8 cellular contexts compared by ENCODE assay signal in genomic region chr12:754871-755562, GRCh38. TPM values are rescaled to one million over a fixed set of nuclear protein-coding genes. Genes with fewer than 3 reads are reported as not detected.
DNase-seq lines count a peak whose midpoint lies in the region; ATAC-seq and TF ChIP-seq lines count a peak whose summit lies in the region.

No MANE protein-coding gene starts in this region.

- POLR2A ChIA-PET in WTC11 (lab: Charles Lee): no interaction called here

- H3K27ac ChIP-seq in heart left ventricle (peak overlapping the region; percentile 79 to 99 (median 98)), MM.1S (ENCODE audit: low read length) (peak overlapping the region; percentile 15; the same call in 1 of the 2 replicates), prostate gland (peak overlapping the region; percentile 99)

- peak overlapping the region; percentile 62; the same call in 1 of the 2 replicates for H3K9ac ChIP-seq in MM.1S (ENCODE audit: low read length)

- H3K4me1 ChIP-seq in heart left ventricle (peaks cover 0 to 71% (median 41%) of the 10 kb centered on the region in 12 donors), MM.1S (ENCODE audit: low read length) (peaks cover 11% of the 10 kb centered on the region; the same call in 1 of the 2 replicates), prostate gland (replicated peaks) (peaks cover 10% of the 10 kb centered on the region)

- H3K4me3 Mint-ChIP-seq in WTC11: peak overlapping the region; percentile 92

- peak in 10 of 12 donors; percentile 19 to 54 (median 38) for TF ChIP-seq CTCF in heart left ventricle (IDR thresholded peaks at IDR 0.05)
- peak; percentile 52 for TF ChIP-seq CTCF in MM.1S (IDR thresholded peaks at IDR 0.05; ENCODE audit: low read length)
- TF ChIP-seq CTCF in WTC11 (IDR thresholded peaks at IDR 0.05): no peak
- TF ChIP-seq CTCF in fibroblast of the aortic adventitia (IDR thresholded peaks at IDR 0.05; ENCODE audit: insufficient read depth, low read length): peak; percentile 72
- peak in 3 of 4 experiments; percentile 37 to 61 (median 37) for TF ChIP-seq CTCF in prostate gland (IDR thresholded peaks at IDR 0.05)

- peaks cover 36% of the 10 kb centered on the region for H3F3A ChIP-seq in MM.1S (ENCODE audit: insufficient read depth, low read length)

- H3K36me3 ChIP-seq in heart left ventricle (no peaks in the 10 kb centered on the region), MM.1S (replicated peaks; ENCODE audit: insufficient read depth, low read length) (no peaks in the 10 kb centered on the region), prostate gland (no peaks in the 10 kb centered on the region)

- intact Hi-C loops in heart left ventricle (cut with DNase I): loop anchor here in 9 of 10 donors (2.0 to 5.0 kb wide), 15 partner anchors 38 to 192 kb away; partner anchors contain the start of genes RAD52 (in 2 of the 9) and NINJ2 (in 1 of the 9)
- intact Hi-C loops in Right ventricle myocardium inferior (cut with DNase I): loop anchor here (5.0 kb wide), 2 partner anchors 57 to 192 kb away; partner anchors contain the start of gene RAD52
- intact Hi-C loops in prostate gland (cut with DNase I): loop anchor here (5.0 kb wide), 2 partner anchors 57 to 113 kb away; no protein-coding TSS in a partner anchor

- H3K27me3 Mint-ChIP-seq in WTC11 (ENCODE audit: low read depth): no peaks in the 10 kb centered on the region

- H3K27ac Mint-ChIP-seq in WTC11: no peak overlapping the region

- H3K4me2 ChIP-seq in MM.1S (ENCODE audit: low read depth, low read length): peak overlapping the region; percentile 83

- WGBS in heart left ventricle, 4 donors: 1 to 2% (median 1%) methylated on average over 7 of the region's 7 CpGs
- 4% methylated on average over 7 of the region's 7 CpGs for WGBS in prostate gland

- H3K9me2 ChIP-seq in MM.1S (replicated peaks; ENCODE audit: insufficient read depth, low read length): no peaks in the 10 kb centered on the region

- no peaks in the 10 kb centered on the region for H3K27me3 ChIP-seq in heart left ventricle
- H3K27me3 ChIP-seq in MM.1S (replicated peaks; ENCODE audit: insufficient read depth, low read length): no peaks in the 10 kb centered on the region
- no peaks in the 10 kb centered on the region for H3K27me3 ChIP-seq in prostate gland (replicated peaks; ENCODE audit: insufficient read depth)

- peaks cover 70% of the 10 kb centered on the region for H3K79me2 ChIP-seq in MM.1S (ENCODE audit: low read length)

- no peaks in the 10 kb centered on the region; the same call in 1 of the 2 replicates for H3K36me3 Mint-ChIP-seq in WTC11

- peaks cover 36% of the 10 kb centered on the region for H3K4me1 Mint-ChIP-seq in WTC11

- no peak overlapping the region for H2AFZ ChIP-seq in MM.1S (ENCODE audit: low read length)

- peaks cover 34% of the 10 kb centered on the region; the same call in 1 of the 2 replicates for H4K20me1 ChIP-seq in MM.1S (ENCODE audit: insufficient read depth, low read length)

- H3K9me3 ChIP-seq in heart left ventricle (no peaks in the 10 kb centered on the region), MM.1S (replicated peaks; ENCODE audit: insufficient read depth, low read length) (no peaks in the 10 kb centered on the region), prostate gland (no peaks in the 10 kb centered on the region)

- H3K4me3 ChIP-seq in heart left ventricle (peak overlapping the region; percentile 61 to 97 (median 86)), MM.1S (ENCODE audit: low read length) (peak overlapping the region; percentile 70), fibroblast of the aortic adventitia (ENCODE audit: low read depth, low read length) (peak overlapping the region; percentile 88), prostate gland (peak overlapping the region; percentile 92 to 96)

- TF ChIP-seq POLR2A in heart left ventricle (IDR thresholded peaks at IDR 0.05) (no peak), prostate gland (IDR thresholded peaks at IDR 0.05) (no peak)

- DNase-seq in heart left ventricle (no peak), Right ventricle myocardium inferior (ENCODE audit: missing footprints) (no peak), MM.1S (peak; percentile 64), WTC11 (ENCODE audit: low spot score) (no peak), fibroblast of the aortic adventitia (ENCODE audit: low read depth) (peak; percentile 77), prostate gland (ENCODE audit: low spot score) (no peak)
- DNase-seq in stimulated activated CD8-positive, alpha-beta memory T cell treated with anti-CD3 and anti-CD28 coated beads, Interleukin-4, amount 100 ng/mL, for 48 hours: no peak

- no peaks in the 10 kb centered on the region for H3K9me3 Mint-ChIP-seq in WTC11

- CTCF ChIA-PET in WTC11 (lab: Charles Lee): interaction anchor here (0.6 to 2.8 kb wide), 11 partner anchors 16 to 594 kb away, joined by 3 to 12 read pairs (median 3); partner anchors contain the start of gene RAD52

- no peak for ATAC-seq in heart left ventricle
- no peak for ATAC-seq in Right ventricle myocardium inferior
- ATAC-seq in WTC11: no peak
- ATAC-seq in GM21526 (IDR thresholded peaks at IDR 0.05; ENCODE audit: low FRiP score, unreplicated experiment): no peak

TF ChIP-seq in WTC11, 78 proteins besides CTCF, POLR2A, EP300 and RAD21:
- TF ChIP-seq CREM (CRISPR knock-in tag; IDR thresholded peaks at IDR 0.05): no peak
- TF ChIP-seq ZNF396 (CRISPR knock-in tag; IDR thresholded peaks at IDR 0.05; ENCODE audit: borderline replicate concordance): no peak
- TF ChIP-seq EMX1 (CRISPR knock-in tag; IDR thresholded peaks at IDR 0.05): no peak
- TF ChIP-seq MXD4 (CRISPR knock-in tag; IDR thresholded peaks at IDR 0.05; ENCODE audit: borderline replicate concordance): no peak
- TF ChIP-seq ZMAT4 (CRISPR knock-in tag; IDR thresholded peaks at IDR 0.05): no peak
- TF ChIP-seq E2F4 (CRISPR knock-in tag; IDR thresholded peaks at IDR 0.05; ENCODE audit: borderline replicate concordance, low read depth): no peak
- TF ChIP-seq ZNF671 (CRISPR knock-in tag; IDR thresholded peaks at IDR 0.05): no peak
- no peak for TF ChIP-seq CREB1 (CRISPR knock-in tag; IDR thresholded peaks at IDR 0.05)
- no peak for TF ChIP-seq ZNF425 (CRISPR knock-in tag; conservative IDR thresholded peaks at IDR 0.05)
- no peak for TF ChIP-seq ELF4 (CRISPR knock-in tag; IDR thresholded peaks at IDR 0.05; ENCODE audit: low read depth)
- TF ChIP-seq ZNF317 (CRISPR knock-in tag; IDR thresholded peaks at IDR 0.05; ENCODE audit: borderline replicate concordance, low read depth): no peak

RNA-seq across cellular contexts. Expression of gene WNK1, which starts 2.6 kb away (rescaled TPM):
- total RNA-seq in heart left ventricle: 100 to 1,000 TPM; 247 to 373 (median 302) TPM
- polyA plus RNA-seq in heart left ventricle: 100 to 1,000 TPM in 1 of 2 donors, 10 to 100 TPM in 1; 59.9 to 247 TPM
- 284 TPM for total RNA-seq in Right ventricle myocardium inferior
- 118 to 126 TPM (median 123 TPM) in 3 replicates for total RNA-seq in WTC11 (2021)
- 57.8 and 91.7 TPM in 2 replicates for total RNA-seq in fibroblast of the aortic adventitia (ENCODE audit: low replicate concordance)
- 100 to 1,000 TPM in 1 of 2 donors, 10 to 100 TPM in 1; 82.7 to 223 TPM for total RNA-seq in prostate gland

Comparison
In these comparisons a context has a peak if more than half of its experiments do, and no peak if none do; other contexts are left out.
1. DNase-seq: peak in MM.1S (single experiment) and fibroblast of the aortic adventitia (single experiment); none in heart left ventricle (0 of 5), Right ventricle myocardium inferior (single experiment), WTC11 (single experiment), prostate gland (single experiment) and stimulated activated CD8-positive, alpha-beta memory T cell treated with anti-CD3 and anti-CD28 coated beads, Interleukin-4, amount 100 ng/mL, for 48 hours (single experiment).
2. H3K27ac ChIP-seq: peak in every context shown above with its lines; median percentile 99 in prostate gland; 98 in heart left ventricle; 15 in MM.1S.
3. Peak in every context shown above with its lines, with median percentiles within 50 percentile points of each other: H3K4me3 ChIP-seq.